ENCODE assay signal across 8 cellular contexts in the genomic region with DNA sequence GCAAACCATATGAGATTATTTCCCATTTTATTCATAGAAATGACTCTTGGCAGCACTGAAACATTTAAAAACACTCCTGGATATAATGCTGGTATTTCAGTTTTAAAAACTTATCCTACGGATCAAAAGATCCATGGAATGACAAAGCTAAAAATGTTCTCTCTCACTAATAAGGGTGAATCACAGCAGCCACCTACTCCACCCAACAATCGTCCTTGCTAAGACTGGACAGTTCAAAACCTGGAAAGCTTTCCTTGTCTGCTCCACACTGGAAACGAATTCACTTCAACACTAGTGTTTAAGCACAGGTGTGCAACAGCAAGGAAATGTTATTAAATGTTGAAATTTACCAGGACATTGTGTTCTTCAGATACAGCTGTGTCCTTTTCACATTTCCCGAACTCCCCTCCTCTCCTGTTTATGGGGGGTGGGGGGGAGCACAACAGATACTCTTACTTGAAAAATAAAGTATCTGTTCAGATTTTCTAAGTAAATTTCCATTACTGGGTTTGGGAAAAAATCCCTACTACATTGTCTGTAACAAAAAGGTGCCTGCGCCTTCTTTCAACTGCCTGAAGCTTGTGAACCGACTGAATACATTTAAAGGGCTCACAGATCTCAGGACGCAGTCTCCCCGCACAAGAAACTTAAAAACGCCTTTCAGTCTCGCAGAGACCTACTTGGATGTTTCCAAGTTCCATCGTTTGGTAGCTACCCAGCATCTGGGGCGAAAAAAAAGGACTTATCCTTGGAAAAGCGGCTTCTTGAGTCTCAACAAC. TPM values are rescaled to one million over a fixed set of nuclear protein-coding genes. Genes with fewer than 3 reads are reported as not detected.
A peak's percentile ranks its signal among the peaks of the same experiment; 100 is the strongest.
DNase-seq lines count a peak whose midpoint lies in the region; ATAC-seq and TF ChIP-seq lines count a peak whose summit lies in the region.

No MANE protein-coding gene starts in this region.

- peaks cover 27% of the 10 kb centered on the region for H3K27me3 Mint-ChIP-seq in GM23338 (ENCODE audit: insufficient read depth, low read depth, poor library complexity)
- H3K27me3 Mint-ChIP-seq in activated T-helper 1 cell treated with anti-CD3 and anti-CD28 coated beads, Interleukin-12 subunit alpha, Interleukin-12 subunit beta, Interleukin-2, Interleukin-4 antibody, amounts not matched to agents 30 ng/mL and 10 ng/mL and 1 ng/mL, durations not matched to agents 14 hours and 24 hours and 36 hours (ENCODE audit: insufficient read depth), result peaks cover 3% of the 10 kb centered on the region

- DNase-seq in GM23338 (ENCODE audit: low spot score), result no peak
- DNase-seq in activated T-helper 1 cell treated with anti-CD3 and anti-CD28 coated beads, Interleukin-12 subunit alpha, Interleukin-12 subunit beta, Interleukin-2, Interleukin-4 antibody, amounts not matched to agents 30 ng/mL and 10 ng/mL and 1 ng/mL, durations not matched to agents 14 hours and 24 hours and 36 hours (ENCODE audit: low spot score), result no peak
- DNase-seq in hepatic stellate cell (ENCODE audit: low spot score), result peak; percentile 42
- no peak for DNase-seq in RPMI8226

- H3K9me2 ChIP-seq in GM23338 (ENCODE audit: insufficient read depth), result no peaks in the 10 kb centered on the region

- TF ChIP-seq CTCF in 22Rv1 (IDR thresholded peaks at IDR 0.05), result no peak
- TF ChIP-seq CTCF in GM23338 (conservative IDR thresholded peaks at IDR 0.05; ENCODE audit: low read depth in 2 of 2), result no peak

- H3F3A ChIP-seq in GM23338 (replicated peaks; ENCODE audit: low read depth), result peaks cover 5% of the 10 kb centered on the region

- peak overlapping the region; percentile 99 for H3K4me3 Mint-ChIP-seq in GM23338
- peak overlapping the region; percentile 97 for H3K4me3 Mint-ChIP-seq in activated T-helper 1 cell treated with anti-CD3 and anti-CD28 coated beads, Interleukin-12 subunit alpha, Interleukin-12 subunit beta, Interleukin-2, Interleukin-4 antibody, amounts not matched to agents 30 ng/mL and 10 ng/mL and 1 ng/mL, durations not matched to agents 14 hours and 24 hours and 36 hours

- peak overlapping the region; percentile 90 for H3K4me2 ChIP-seq in GM23338

- peaks cover 26% of the 10 kb centered on the region for H3K27me3 ChIP-seq in GM23338 (ENCODE audit: insufficient read depth)
- H3K27me3 ChIP-seq in skeletal muscle tissue (ENCODE audit: control insufficient read depth in 3 of 3, insufficient read depth in 3 of 3, low read length in 3 of 3), result no peaks in the 10 kb centered on the region

- ATAC-seq in GM23338 (no peak), HG03135 (IDR thresholded peaks at IDR 0.05; ENCODE audit: unreplicated experiment) (no peak), GM18867 (IDR thresholded peaks at IDR 0.05; ENCODE audit: unreplicated experiment) (no peak)

- peaks cover 52% of the 10 kb centered on the region for H3K36me3 Mint-ChIP-seq in GM23338 (ENCODE audit: low read depth)
- H3K36me3 Mint-ChIP-seq in activated T-helper 1 cell treated with anti-CD3 and anti-CD28 coated beads, Interleukin-12 subunit alpha, Interleukin-12 subunit beta, Interleukin-2, Interleukin-4 antibody, amounts not matched to agents 30 ng/mL and 10 ng/mL and 1 ng/mL, durations not matched to agents 14 hours and 24 hours and 36 hours (ENCODE audit: low read depth), result peaks cover 44% of the 10 kb centered on the region

- H3K79me2 ChIP-seq in GM23338 (replicated peaks; ENCODE audit: insufficient read depth), result peaks cover 57% of the 10 kb centered on the region

- H3K36me3 ChIP-seq in GM23338 (ENCODE audit: insufficient read depth) (peaks cover 9% of the 10 kb centered on the region; the same call in 1 of the 2 replicates), skeletal muscle tissue (ENCODE audit: control insufficient read depth in 3 of 3, insufficient read depth in 3 of 3, low read length in 3 of 3) (peaks cover 2 to 6% (median 2%) of the 10 kb centered on the region in 3 donors)

- H3K4me3 ChIP-seq in GM23338 (peak overlapping the region; percentile 100), skeletal muscle tissue (ENCODE audit: low read length in 3 of 3) (peak overlapping the region; percentile 93 to 97 (median 94))

- H3K9me3 ChIP-seq in skeletal muscle tissue (ENCODE audit: control insufficient read depth in 3 of 3, low read length in 3 of 3), result no peaks in the 10 kb centered on the region

- peaks cover 49% of the 10 kb centered on the region for H4K20me1 ChIP-seq in GM23338 (replicated peaks; ENCODE audit: insufficient read depth)

- H3K27ac Mint-ChIP-seq in GM23338, result peak overlapping the region; percentile 99
- H3K27ac Mint-ChIP-seq in activated T-helper 1 cell treated with anti-CD3 and anti-CD28 coated beads, Interleukin-12 subunit alpha, Interleukin-12 subunit beta, Interleukin-2, Interleukin-4 antibody, amounts not matched to agents 30 ng/mL and 10 ng/mL and 1 ng/mL, durations not matched to agents 14 hours and 24 hours and 36 hours, result peak overlapping the region; percentile 91

- intact Hi-C loops in activated T-helper 1 cell treated with anti-CD3 and anti-CD28 coated beads, Interleukin-12 subunit alpha, Interleukin-12 subunit beta, Interleukin-2, Interleukin-4 antibody, amounts not matched to agents 30 ng/mL and 10 ng/mL and 1 ng/mL, durations not matched to agents 14 hours and 24 hours and 36 hours (cut with micrococcal nuclease), result no loop called here

- H3K9ac ChIP-seq in skeletal muscle tissue (ENCODE audit: low read depth in 1 of 3, low read length in 3 of 3), result peak overlapping the region; percentile 94 to 96 (median 94)

- 0 out of 3 replicates have a peak, but pooled peaks cover 2% of the 10 kb centered on the region for H3K9me3 Mint-ChIP-seq in GM23338
- H3K9me3 Mint-ChIP-seq in activated T-helper 1 cell treated with anti-CD3 and anti-CD28 coated beads, Interleukin-12 subunit alpha, Interleukin-12 subunit beta, Interleukin-2, Interleukin-4 antibody, amounts not matched to agents 30 ng/mL and 10 ng/mL and 1 ng/mL, durations not matched to agents 14 hours and 24 hours and 36 hours, result no peaks in the 10 kb centered on the region

- peak overlapping the region; percentile 95 for H3K27ac ChIP-seq in 22Rv1
- H3K27ac ChIP-seq in GM23338 (ENCODE audit: low read depth), result peak overlapping the region; percentile 95
- peak overlapping the region; percentile 91 for H3K27ac ChIP-seq in skeletal muscle tissue (ENCODE audit: low read depth, low read length)

- H3K4me1 Mint-ChIP-seq in GM23338, result peaks cover 53% of the 10 kb centered on the region
- peaks cover 54% of the 10 kb centered on the region for H3K4me1 Mint-ChIP-seq in activated T-helper 1 cell treated with anti-CD3 and anti-CD28 coated beads, Interleukin-12 subunit alpha, Interleukin-12 subunit beta, Interleukin-2, Interleukin-4 antibody, amounts not matched to agents 30 ng/mL and 10 ng/mL and 1 ng/mL, durations not matched to agents 14 hours and 24 hours and 36 hours (ENCODE audit: low read depth)

- H3K4me1 ChIP-seq in GM23338 (ENCODE audit: insufficient read depth), result peaks cover 33% of the 10 kb centered on the region
- H3K4me1 ChIP-seq in skeletal muscle tissue (ENCODE audit: control insufficient read depth in 3 of 3, insufficient read depth in 3 of 3, low read length in 3 of 3), result peaks cover 31 to 49% (median 46%) of the 10 kb centered on the region in 3 donors

- no peak overlapping the region; the same call in 1 of the 2 replicates for H2AFZ ChIP-seq in GM23338

TF ChIP-seq in GM23338, 12 proteins besides CTCF, POLR2A, EP300 and RAD21:
- TF ChIP-seq EZH2 (IDR thresholded peaks at IDR 0.05; ENCODE audit: low read depth, unreplicated experiment) (no peak), CREB1 (CRISPR knock-in tag; IDR thresholded peaks at IDR 0.05; ENCODE audit: low read depth) (no peak), ZNF114 (CRISPR knock-in tag; IDR thresholded peaks at IDR 0.05) (no peak)
- TF ChIP-seq, protein P1, sequence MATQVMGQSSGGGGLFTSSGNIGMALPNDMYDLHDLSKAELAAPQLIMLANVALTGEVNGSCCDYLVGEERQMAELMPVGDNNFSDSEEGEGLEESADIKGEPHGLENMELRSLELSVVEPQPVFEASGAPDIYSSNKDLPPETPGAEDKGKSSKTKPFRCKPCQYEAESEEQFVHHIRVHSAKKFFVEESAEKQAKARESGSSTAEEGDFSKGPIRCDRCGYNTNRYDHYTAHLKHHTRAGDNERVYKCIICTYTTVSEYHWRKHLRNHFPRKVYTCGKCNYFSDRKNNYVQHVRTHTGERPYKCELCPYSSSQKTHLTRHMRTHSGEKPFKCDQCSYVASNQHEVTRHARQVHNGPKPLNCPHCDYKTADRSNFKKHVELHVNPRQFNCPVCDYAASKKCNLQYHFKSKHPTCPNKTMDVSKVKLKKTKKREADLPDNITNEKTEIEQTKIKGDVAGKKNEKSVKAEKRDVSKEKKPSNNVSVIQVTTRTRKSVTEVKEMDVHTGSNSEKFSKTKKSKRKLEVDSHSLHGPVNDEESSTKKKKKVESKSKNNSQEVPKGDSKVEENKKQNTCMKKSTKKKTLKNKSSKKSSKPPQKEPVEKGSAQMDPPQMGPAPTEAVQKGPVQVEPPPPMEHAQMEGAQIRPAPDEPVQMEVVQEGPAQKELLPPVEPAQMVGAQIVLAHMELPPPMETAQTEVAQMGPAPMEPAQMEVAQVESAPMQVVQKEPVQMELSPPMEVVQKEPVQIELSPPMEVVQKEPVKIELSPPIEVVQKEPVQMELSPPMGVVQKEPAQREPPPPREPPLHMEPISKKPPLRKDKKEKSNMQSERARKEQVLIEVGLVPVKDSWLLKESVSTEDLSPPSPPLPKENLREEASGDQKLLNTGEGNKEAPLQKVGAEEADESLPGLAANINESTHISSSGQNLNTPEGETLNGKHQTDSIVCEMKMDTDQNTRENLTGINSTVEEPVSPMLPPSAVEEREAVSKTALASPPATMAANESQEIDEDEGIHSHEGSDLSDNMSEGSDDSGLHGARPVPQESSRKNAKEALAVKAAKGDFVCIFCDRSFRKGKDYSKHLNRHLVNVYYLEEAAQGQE (IDR thresholded peaks at IDR 0.05; ENCODE audit: unreplicated experiment), result no peak

RNA-seq across cellular contexts. Expression of a gene that starts 1.4 kb away (rescaled TPM):
- 464 and 490 TPM in 2 replicates for total RNA-seq in GM23338 (2014; rRNA removed; shearing (Covaris generic))
- polyA plus RNA-seq in GM23338 (2016; fragmentation: Nextera tagmentation; extraction: Ambion mirVana), result 248 and 295 TPM in 2 replicates
- 290 and 311 TPM in 2 replicates for total RNA-seq in activated T-helper 1 cell treated with anti-CD3 and anti-CD28 coated beads, Interleukin-12 subunit alpha, Interleukin-12 subunit beta, Interleukin-2, Interleukin-4 antibody, amounts not matched to agents 30 ng/mL and 10 ng/mL and 1 ng/mL, durations not matched to agents 14 hours and 24 hours and 36 hours
- 140 TPM for total RNA-seq in skeletal muscle tissue
